9 cellular contexts compared by ENCODE assay signal in the genomic region with DNA sequence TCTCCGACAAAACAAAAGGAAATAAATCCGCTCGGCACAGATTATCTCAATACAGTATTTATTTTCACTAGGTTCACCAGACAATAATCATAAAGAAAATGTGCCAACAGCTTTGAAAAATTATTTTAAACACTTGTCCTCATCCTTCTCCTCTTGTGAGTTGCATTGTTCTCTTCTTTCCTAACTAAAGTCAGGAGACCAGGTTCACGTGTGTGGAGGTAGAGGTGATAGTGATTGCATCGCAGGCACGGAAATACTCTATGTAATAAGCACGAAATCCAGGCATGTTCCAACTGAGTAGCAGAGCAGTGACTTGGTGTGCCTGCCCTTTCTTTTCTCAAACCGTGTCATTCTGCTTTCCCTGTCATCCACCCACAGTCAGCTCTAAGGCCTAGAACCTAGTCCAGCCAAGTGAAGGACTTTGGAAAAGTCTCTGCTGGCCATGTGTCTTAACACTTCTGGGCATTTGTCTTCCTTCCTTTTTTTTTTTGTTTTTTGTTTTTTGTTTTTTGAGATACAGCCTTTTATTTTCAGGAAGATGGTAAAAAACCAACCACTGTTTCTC. TPM values are rescaled to one million over a fixed set of nuclear protein-coding genes. Genes with fewer than 3 reads are reported as not detected.
A peak's percentile ranks its signal among the peaks of the same experiment; 100 is the strongest.
DNase-seq lines count a peak whose midpoint lies in the region; ATAC-seq and TF ChIP-seq lines count a peak whose summit lies in the region.
"Had no signal": no experiment of that assay in that cellular context is flagged by ENCODE, and none has a peak within 500 bp of the region (broad histone marks: within the 10 kb centered on the region; RNA-seq: fewer than 3 reads in every experiment).

No MANE protein-coding gene starts in this region.

- H3K4me3 Mint-ChIP-seq in T-helper 1 cell treated with Interleukin-12 subunit alpha and Interleukin-12 subunit beta and Interleukin-4 antibody, amounts not matched to agents 30 μg/mL and 1 μg/mL, for 36 hours, result peak overlapping the region; percentile 47

- peaks cover 6% of the 10 kb centered on the region for H3K36me3 Mint-ChIP-seq in T-helper 1 cell treated with Interleukin-12 subunit alpha and Interleukin-12 subunit beta and Interleukin-4 antibody, amounts not matched to agents 30 μg/mL and 1 μg/mL, for 36 hours (ENCODE audit: low read depth)

- H3K9me2 ChIP-seq in OCI-LY1 (ENCODE audit: low read depth, low read length), result no peaks in the 10 kb centered on the region

- peaks cover 28% of the 10 kb centered on the region for H3K4me1 Mint-ChIP-seq in T-helper 1 cell treated with Interleukin-12 subunit alpha and Interleukin-12 subunit beta and Interleukin-4 antibody, amounts not matched to agents 30 μg/mL and 1 μg/mL, for 36 hours (ENCODE audit: low read depth)

- peak overlapping the region; percentile 40 for H3K4me2 ChIP-seq in OCI-LY1 (ENCODE audit: low read length)

- peaks cover 23% of the 10 kb centered on the region for H3K79me2 ChIP-seq in OCI-LY1 (ENCODE audit: insufficient read depth, low read length)

- ATAC-seq in gastrocnemius medialis, result no peak

- no peak overlapping the region for H3K27ac Mint-ChIP-seq in T-helper 1 cell treated with Interleukin-12 subunit alpha and Interleukin-12 subunit beta and Interleukin-4 antibody, amounts not matched to agents 30 μg/mL and 1 μg/mL, for 36 hours

- H3K4me1 ChIP-seq in OCI-LY1 (ENCODE audit: insufficient read depth, low read length, severe bottlenecking) (peaks cover 21% of the 10 kb centered on the region), endocrine pancreas (ENCODE audit: control insufficient read depth, insufficient read depth, low read length) (peaks cover 38% of the 10 kb centered on the region), gastrocnemius medialis (peaks cover 36 to 47% of the 10 kb centered on the region in 2 donors)

- H3K27me3 ChIP-seq in OCI-LY1 (ENCODE audit: insufficient read depth, low read length), result no peaks in the 10 kb centered on the region
- H3K27me3 ChIP-seq in endocrine pancreas (ENCODE audit: control insufficient read depth, insufficient read depth, low read length), result no peaks in the 10 kb centered on the region
- no peaks in the 10 kb centered on the region for H3K27me3 ChIP-seq in gastrocnemius medialis
- H3K27me3 ChIP-seq: esophagus squamous epithelium had no signal

- H4K20me1 ChIP-seq in OCI-LY1 (ENCODE audit: insufficient read depth, low read length), result no peaks in the 10 kb centered on the region

- TF ChIP-seq POLR2A in gastrocnemius medialis (IDR thresholded peaks at IDR 0.05), result no peak

- TF ChIP-seq CTCF in OCI-LY1 (IDR thresholded peaks at IDR 0.05; ENCODE audit: low read length), result no peak
- no peak for TF ChIP-seq CTCF in gastrocnemius medialis (IDR thresholded peaks at IDR 0.05 in 4 of 5, conservative IDR thresholded peaks at IDR 0.05 in 1 of 5)

- no peak overlapping the region for H3K9ac ChIP-seq in OCI-LY1 (ENCODE audit: low read length)
- H3K9ac ChIP-seq in endocrine pancreas (ENCODE audit: control insufficient read depth, insufficient read depth, low read length), result no peak overlapping the region

- no peaks in the 10 kb centered on the region for H3F3A ChIP-seq in OCI-LY1 (ENCODE audit: insufficient read depth, low read length)

- DNase-seq in T-helper 1 cell (no peak), gastrocnemius medialis (no peak), putamen (ENCODE audit: low spot score) (no peak)
- DNase-seq in stimulated activated CD4-positive, alpha-beta T cell treated with anti-CD3 and anti-CD28 coated beads, Interleukin-4, amount 100 ng/mL, for 1 hour, result no peak
- no peak for DNase-seq in stimulated activated naive CD4-positive, alpha-beta T cell treated with Interleukin-2 at 50 U/mL for 16 hours (lab: John Stamatoyannopoulos, UW)

- no peak overlapping the region for H3K27ac ChIP-seq in OCI-LY1 (ENCODE audit: low read depth, low read length, poor library complexity, severe bottlenecking)
- H3K27ac ChIP-seq in gastrocnemius medialis, result peak overlapping the region; percentile 68 to 81 (median 70)
- H3K27ac ChIP-seq: esophagus squamous epithelium had no signal

- peak overlapping the region; percentile 50 for H2AFZ ChIP-seq in OCI-LY1 (ENCODE audit: low read length)

- H3K9me3 ChIP-seq in OCI-LY1 (ENCODE audit: low read length) (no peaks in the 10 kb centered on the region), endocrine pancreas (ENCODE audit: control insufficient read depth, low read length) (no peaks in the 10 kb centered on the region), gastrocnemius medialis (no peaks in the 10 kb centered on the region)
- H3K9me3 ChIP-seq: esophagus squamous epithelium had no signal

- peaks cover 3% of the 10 kb centered on the region for H3K9me3 Mint-ChIP-seq in T-helper 1 cell treated with Interleukin-12 subunit alpha and Interleukin-12 subunit beta and Interleukin-4 antibody, amounts not matched to agents 30 μg/mL and 1 μg/mL, for 36 hours

- H3K27me3 Mint-ChIP-seq in T-helper 1 cell treated with Interleukin-12 subunit alpha and Interleukin-12 subunit beta and Interleukin-4 antibody, amounts not matched to agents 30 μg/mL and 1 μg/mL, for 36 hours (ENCODE audit: low read depth), result peaks cover 7% of the 10 kb centered on the region

- peak overlapping the region; percentile 33 for H3K4me3 ChIP-seq in OCI-LY1 (ENCODE audit: low read depth, low read length, poor library complexity, severe bottlenecking)
- peak overlapping the region; percentile 27 for H3K4me3 ChIP-seq in endocrine pancreas (ENCODE audit: control insufficient read depth, insufficient read depth, low read length)
- peak overlapping the region in 2 of 4 donors; percentile 13 to 37 for H3K4me3 ChIP-seq in gastrocnemius medialis

- H3K36me3 ChIP-seq in OCI-LY1 (ENCODE audit: insufficient read depth, low read length) (no peaks in the 10 kb centered on the region), endocrine pancreas (ENCODE audit: control insufficient read depth, insufficient read depth, low read length) (no peaks in the 10 kb centered on the region), gastrocnemius medialis (no peaks in the 10 kb centered on the region)
- H3K36me3 ChIP-seq: esophagus squamous epithelium had no signal

- intact Hi-C loops in gastrocnemius medialis (cut with DNase I; ENCODE audit: low total_unique reads), result loop anchor here (5.0 kb wide), 2 partner anchors 312 to 592 kb away; a partner anchor contains a TSS

- in situ Hi-C loops in gastrocnemius medialis (cut with MboI; ENCODE audit: low sequenced_read_pairs in 4 of 4), result no loop called here

RNA-seq across cellular contexts. Expression of a gene that starts 0.9 kb away (rescaled TPM):
- 10 to 100 TPM; 46.8 to 63.9 (median 51.0) TPM for total RNA-seq in gastrocnemius medialis
